ENCODE assay signal across 15 cellular contexts in the genomic region with DNA sequence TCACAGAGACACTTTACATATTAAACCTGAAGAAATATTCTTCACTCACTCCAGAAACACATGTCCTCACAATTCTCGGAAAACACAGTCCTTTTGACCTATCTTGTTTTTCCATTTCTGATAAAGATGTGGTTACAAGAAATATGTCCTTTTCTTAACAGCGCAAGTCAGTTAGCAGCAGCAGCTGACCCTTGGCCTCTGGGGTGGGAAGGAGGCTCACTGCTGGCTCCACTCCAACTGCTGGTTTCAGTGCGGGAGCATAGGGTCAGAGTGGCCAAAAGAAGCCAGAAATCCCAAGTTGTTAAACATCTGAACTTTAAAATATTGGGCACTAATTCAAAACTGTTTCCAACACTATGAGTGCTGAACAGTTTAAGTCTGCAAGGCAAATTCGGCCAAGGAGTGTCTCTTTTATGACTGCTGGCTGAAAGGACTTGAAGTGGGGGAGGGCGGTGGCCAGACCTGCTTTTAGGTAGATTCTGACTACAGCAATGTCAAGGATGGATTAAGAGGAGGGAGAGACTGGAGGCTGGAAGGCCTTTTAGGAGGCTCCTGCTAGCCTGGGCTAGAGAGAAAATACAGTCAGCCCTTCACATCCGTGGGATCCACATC. TPM values are rescaled to one million over a fixed set of nuclear protein-coding genes. Genes with fewer than 3 reads are reported as not detected.
DNase-seq lines count a peak whose midpoint lies in the region; ATAC-seq and TF ChIP-seq lines count a peak whose summit lies in the region.
"Had no signal": no experiment of that assay in that cellular context is flagged by ENCODE, and none has a peak within 500 bp of the region (broad histone marks: within the 10 kb centered on the region; RNA-seq: fewer than 3 reads in every experiment).

No MANE protein-coding gene starts in this region.

- H3K27me3 ChIP-seq in breast epithelium (no peaks in the 10 kb centered on the region), gastrocnemius medialis (no peaks in the 10 kb centered on the region)
- H3K27me3 ChIP-seq: foreskin keratinocyte, left lung had no signal

- POLR2A ChIA-PET in activated CD4-positive, alpha-beta T cell treated with anti-CD3 and anti-CD28 coated beads for 36 hours (lab: Charles Lee) = no interaction called here

- H3K27ac Mint-ChIP-seq in activated CD4-positive, alpha-beta T cell treated with anti-CD3 and anti-CD28 coated beads for 36 hours = no peak overlapping the region
- H3K27ac Mint-ChIP-seq: stimulated activated naive B cell treated with anti-CD40 and anti-IgM and Interleukin-4, amounts not matched to agents 10 μg/mL and 1 μg/mL and 100 μg/mL, for 72 hours had no signal

- ATAC-seq in gastrocnemius medialis = no peak
- no peak for ATAC-seq in GM18505 (IDR thresholded peaks at IDR 0.05; ENCODE audit: unreplicated experiment)
- ATAC-seq in GM18861 (IDR thresholded peaks at IDR 0.05; ENCODE audit: unreplicated experiment) = no peak
- ATAC-seq in activated CD4-positive, alpha-beta T cell treated with anti-CD3 and anti-CD28 coated beads for 36 hours = no peak
- ATAC-seq: foreskin keratinocyte; GM12878; left lung; stimulated activated naive B cell treated with anti-CD40 and anti-IgM and Interleukin-4, amounts not matched to agents 10 μg/mL and 1 μg/mL and 100 μg/mL, for 72 hours had no signal

- no peaks in the 10 kb centered on the region for H3K36me3 Mint-ChIP-seq in activated CD4-positive, alpha-beta T cell treated with anti-CD3 and anti-CD28 coated beads for 36 hours (ENCODE audit: low read depth)

- H3K27me3 Mint-ChIP-seq in activated CD4-positive, alpha-beta T cell treated with anti-CD3 and anti-CD28 coated beads for 36 hours = no peaks in the 10 kb centered on the region
- H3K27me3 Mint-ChIP-seq: stimulated activated naive B cell treated with anti-CD40 and anti-IgM and Interleukin-4, amounts not matched to agents 10 μg/mL and 1 μg/mL and 100 μg/mL, for 72 hours had no signal

- H3K4me3 Mint-ChIP-seq in activated CD4-positive, alpha-beta T cell treated with anti-CD3 and anti-CD28 coated beads for 36 hours = no peak overlapping the region
- H3K4me3 Mint-ChIP-seq: stimulated activated naive B cell treated with anti-CD40 and anti-IgM and Interleukin-4, amounts not matched to agents 10 μg/mL and 1 μg/mL and 100 μg/mL, for 72 hours had no signal

- CTCF ChIA-PET in activated CD4-positive, alpha-beta T cell treated with anti-CD3 and anti-CD28 coated beads for 36 hours (lab: Charles Lee) = interaction anchor here (0.6 kb wide), 1 partner anchor 1167 kb away, joined by 3 read pairs; no protein-coding TSS in a partner anchor

- H3K4me3 ChIP-seq in breast epithelium (no peak overlapping the region), gastrocnemius medialis (no peak overlapping the region)
- H3K4me3 ChIP-seq: GM12878, left lung had no signal

- H3K4me1 Mint-ChIP-seq in activated CD4-positive, alpha-beta T cell treated with anti-CD3 and anti-CD28 coated beads for 36 hours = no peaks in the 10 kb centered on the region

- TF ChIP-seq POLR2A in breast epithelium (IDR thresholded peaks at IDR 0.05) (no peak), gastrocnemius medialis (IDR thresholded peaks at IDR 0.05) (no peak), GM18505 (IDR thresholded peaks at IDR 0.05; ENCODE audit: borderline replicate concordance, extremely low read depth, insufficient read depth, insufficient read length) (no peak)

- TF ChIP-seq CTCF in breast epithelium (IDR thresholded peaks at IDR 0.05) (no peak), gastrocnemius medialis (IDR thresholded peaks at IDR 0.05 in 4 of 5, conservative IDR thresholded peaks at IDR 0.05 in 1 of 5) (no peak)

- H3K9me3 ChIP-seq in breast epithelium (no peaks in the 10 kb centered on the region), gastrocnemius medialis (no peaks in the 10 kb centered on the region)
- H3K9me3 ChIP-seq: left lung had no signal

- H3K9me3 Mint-ChIP-seq in activated CD4-positive, alpha-beta T cell treated with anti-CD3 and anti-CD28 coated beads for 36 hours (ENCODE audit: low read depth) = no peaks in the 10 kb centered on the region
- H3K9me3 Mint-ChIP-seq: stimulated activated naive B cell treated with anti-CD40 and anti-IgM and Interleukin-4, amounts not matched to agents 10 μg/mL and 1 μg/mL and 100 μg/mL, for 72 hours had no signal

- in situ Hi-C loops in gastrocnemius medialis (cut with MboI; ENCODE audit: low sequenced_read_pairs in 4 of 4) = no loop called here

- intact Hi-C loops in breast epithelium (cut with DNase I; ENCODE audit: low total_unique reads) = no loop called here
- intact Hi-C loops in gastrocnemius medialis (cut with DNase I; ENCODE audit: low total_unique reads) = no loop called here
- intact Hi-C loops in activated CD4-positive, alpha-beta T cell treated with anti-CD3 and anti-CD28 coated beads for 36 hours (cut with DNase I, micrococcal nuclease) = no loop called here

- H3K27ac ChIP-seq in breast epithelium (peak overlapping the region; percentile 80 to 82), gastrocnemius medialis (peak overlapping the region in 3 of 4 donors; percentile 24 to 81 (median 61))
- H3K27ac ChIP-seq: foreskin keratinocyte, left lung, RWPE1 had no signal

- peaks cover 0 to 14% of the 10 kb centered on the region in 2 donors for H3K4me1 ChIP-seq in breast epithelium
- peaks cover 37 to 67% of the 10 kb centered on the region in 2 donors for H3K4me1 ChIP-seq in gastrocnemius medialis

- DNase-seq in LoVo (ENCODE audit: low spot score) (peak; percentile 41), breast epithelium (ENCODE audit: low spot score in 2 of 2) (no peak), islet precursor cell (peak; percentile 68), gastrocnemius medialis (no peak), Ammon's horn (ENCODE audit: low spot score) (no peak)
- DNase-seq in activated CD4-positive, alpha-beta T cell treated with anti-CD3 and anti-CD28 coated beads for 36 hours = no peak
- DNase-seq: foreskin keratinocyte; left lung; NCI-H446; stimulated activated naive B cell treated with anti-CD40 and anti-IgM and Interleukin-4, amounts not matched to agents 10 μg/mL and 1 μg/mL and 100 μg/mL, for 72 hours; T1000 had no signal

- H3K36me3 ChIP-seq in breast epithelium (no peaks in the 10 kb centered on the region), gastrocnemius medialis (peaks cover 0 to 29% of the 10 kb centered on the region in 2 donors)

RNA-seq across cellular contexts. Expression of a gene that starts 12.3 kb away (rescaled TPM):
- total RNA-seq in breast epithelium (10 to 100 TPM; 41.1 to 56.0 (median 47.3) TPM), gastrocnemius medialis (10 to 100 TPM; 20.0 to 37.7 (median 24.9) TPM)
- total RNA-seq in activated CD4-positive, alpha-beta T cell treated with anti-CD3 and anti-CD28 coated beads for 36 hours = 10 to 100 TPM; 54.1 to 69.1 TPM

RNA-seq across cellular contexts. Expression of a gene that starts 31.0 kb away (rescaled TPM):
- total RNA-seq in breast epithelium (10 to 100 TPM; 12.5 to 21.5 (median 16.1) TPM), gastrocnemius medialis (1 to 10 TPM; 4.9 to 6.2 (median 5.7) TPM)
- total RNA-seq in activated CD4-positive, alpha-beta T cell treated with anti-CD3 and anti-CD28 coated beads for 36 hours = 10 to 100 TPM; 12.5 to 14.5 TPM

RNA-seq across cellular contexts. Expression of a gene that starts 50.0 kb away (rescaled TPM):
- total RNA-seq in breast epithelium = 10 to 100 TPM; 10.6 to 21.3 (median 19.9) TPM
- 10 to 100 TPM; 41.9 to 66.5 (median 53.9) TPM for total RNA-seq in gastrocnemius medialis
- 1 to 10 TPM; 3.2 to 4.1 TPM for total RNA-seq in activated CD4-positive, alpha-beta T cell treated with anti-CD3 and anti-CD28 coated beads for 36 hours

RNA-seq across cellular contexts. Expression of a gene that starts 51.0 kb away (rescaled TPM):
- total RNA-seq in breast epithelium (100 to 1,000 TPM; 271 to 309 (median 281) TPM), gastrocnemius medialis (100 to 1,000 TPM; 191 to 283 (median 251) TPM)
- 100 to 1,000 TPM; 305 to 406 TPM for total RNA-seq in activated CD4-positive, alpha-beta T cell treated with anti-CD3 and anti-CD28 coated beads for 36 hours

RNA-seq across cellular contexts. Expression of a gene that starts 58.0 kb away (rescaled TPM):
- total RNA-seq in breast epithelium = 10 to 100 TPM; 25.6 to 94.7 (median 26.9) TPM
- 10 to 100 TPM in 2 of 4 donors, 1 to 10 TPM in 2; 6.8 to 18.2 (median 11.3) TPM for total RNA-seq in gastrocnemius medialis
- under 1 TPM; 0.40 to 0.46 TPM for total RNA-seq in activated CD4-positive, alpha-beta T cell treated with anti-CD3 and anti-CD28 coated beads for 36 hours

Comparison
In these comparisons a context has a peak if more than half of its experiments do, and no peak if none do; other contexts are left out.
1. DNase-seq: peak in LoVo (single experiment) and islet precursor cell (single experiment); none in breast epithelium (0 of 2), gastrocnemius medialis (0 of 2), Ammon's horn (single experiment) and activated CD4-positive, alpha-beta T cell treated with anti-CD3 and anti-CD28 coated beads for 36 hours (single experiment).